Comparison of ENCODE assay signal across 8 cellular contexts in the genomic region with DNA sequence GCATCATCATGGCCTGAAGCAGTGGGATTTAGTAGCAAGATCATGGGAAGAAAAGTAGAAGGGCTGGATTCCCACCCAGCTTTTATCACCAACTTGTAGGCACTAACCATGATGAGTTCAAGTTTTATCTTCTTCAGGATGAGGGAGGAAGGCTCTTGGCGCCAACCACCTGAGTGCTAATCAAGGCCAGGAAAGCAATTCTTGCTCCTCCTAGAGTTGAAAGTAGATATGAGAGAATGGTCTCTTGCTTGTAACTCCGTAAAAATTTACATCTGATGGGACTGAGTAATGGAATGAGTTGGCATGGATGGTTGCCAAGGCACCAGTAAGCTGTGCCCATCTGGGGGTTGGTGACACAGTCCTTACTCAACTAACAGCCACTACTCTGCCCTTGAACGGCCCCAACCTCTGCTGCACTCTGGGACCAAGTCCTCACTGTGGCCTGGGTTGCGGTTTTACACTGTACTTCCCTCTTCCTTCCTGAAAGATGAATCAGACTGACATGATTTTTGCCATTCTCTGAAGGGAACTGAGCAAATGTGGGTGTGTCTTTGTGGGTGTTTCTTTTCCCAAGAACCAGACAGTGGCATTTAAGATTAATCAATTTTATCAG. TPM values are rescaled to one million over a fixed set of nuclear protein-coding genes. Genes with fewer than 3 reads are reported as not detected.
DNase-seq lines count a peak whose midpoint lies in the region; ATAC-seq and TF ChIP-seq lines count a peak whose summit lies in the region.

No MANE protein-coding gene starts in this region.

- H3K4me1 ChIP-seq in thoracic aorta (ENCODE audit: control insufficient read depth in 1 of 2, low read depth in 2 of 2) = no peaks in the 10 kb centered on the region

- DNase-seq in CD1c-positive myeloid dendritic cell (ENCODE audit: extremely low spot score) = peak; percentile 87
- DNase-seq in OCI-M1 (lab: John Stamatoyannopoulos, UW) = peak; percentile 75
- no peak for DNase-seq in activated naive CD8-positive, alpha-beta T cell treated with anti-CD3 and anti-CD28 coated beads, Interleukin-2, amount 10 ng/mL, durations not matched to agents 7 days and 5 days
- DNase-seq in mucosa of gallbladder (ENCODE audit: low spot score) = peak; percentile 12
- DNase-seq in thoracic aorta (ENCODE audit: low spot score) = peak; percentile 7
- DNase-seq in GM13977 (ENCODE audit: low spot score) = no peak

- H3K27ac ChIP-seq in thoracic aorta = no peak overlapping the region

- H3K4me3 Mint-ChIP-seq in activated naive CD8-positive, alpha-beta T cell treated with anti-CD3 and anti-CD28 coated beads, Interleukin-2, amount 10 ng/mL, durations not matched to agents 7 days and 5 days = no peak overlapping the region

- H3K36me3 ChIP-seq in thoracic aorta = no peaks in the 10 kb centered on the region

- no peaks in the 10 kb centered on the region for H3K27me3 ChIP-seq in thoracic aorta (replicated peaks; ENCODE audit: insufficient read depth)

- H3K27me3 Mint-ChIP-seq in activated naive CD8-positive, alpha-beta T cell treated with anti-CD3 and anti-CD28 coated beads, Interleukin-2, amount 10 ng/mL, durations not matched to agents 7 days and 5 days = peaks cover 2% of the 10 kb centered on the region

- H3K9me3 ChIP-seq in thoracic aorta = no peaks in the 10 kb centered on the region

- peaks cover 5% of the 10 kb centered on the region for H3K4me1 Mint-ChIP-seq in activated naive CD8-positive, alpha-beta T cell treated with anti-CD3 and anti-CD28 coated beads, Interleukin-2, amount 10 ng/mL, durations not matched to agents 7 days and 5 days

- no peak overlapping the region for H3K27ac Mint-ChIP-seq in activated naive CD8-positive, alpha-beta T cell treated with anti-CD3 and anti-CD28 coated beads, Interleukin-2, amount 10 ng/mL, durations not matched to agents 7 days and 5 days

- TF ChIP-seq CTCF in thoracic aorta (IDR thresholded peaks at IDR 0.05) = no peak
- TF ChIP-seq CTCF in GM13977 (IDR thresholded peaks at IDR 0.05; ENCODE audit: extremely low read depth, insufficient read depth, missing control alignments) = no peak

- no peak overlapping the region for H3K4me3 ChIP-seq in thoracic aorta

- H3K9me3 Mint-ChIP-seq in activated naive CD8-positive, alpha-beta T cell treated with anti-CD3 and anti-CD28 coated beads, Interleukin-2, amount 10 ng/mL, durations not matched to agents 7 days and 5 days = no peaks in the 10 kb centered on the region

- POLR2A ChIA-PET in activated naive CD8-positive, alpha-beta T cell treated with anti-CD3 and anti-CD28 coated beads, Interleukin-2, amount 10 ng/mL, durations not matched to agents 7 days and 5 days (lab: Charles Lee) = no interaction called here

- peaks cover 3% of the 10 kb centered on the region for H3K36me3 Mint-ChIP-seq in activated naive CD8-positive, alpha-beta T cell treated with anti-CD3 and anti-CD28 coated beads, Interleukin-2, amount 10 ng/mL, durations not matched to agents 7 days and 5 days

- in situ Hi-C loops in GM13977 (cut with MboI; ENCODE audit: low pct_unique_long_range_greater_than_20kb, low sequenced_read_pairs, unreplicated experiment) = no loop called here

- ATAC-seq in activated naive CD8-positive, alpha-beta T cell treated with anti-CD3 and anti-CD28 coated beads, Interleukin-2, amount 10 ng/mL, durations not matched to agents 7 days and 5 days (ENCODE audit: low read depth) = peak; percentile 67
- ATAC-seq in thoracic aorta (ENCODE audit: insufficient number of reproducible peaks, low FRiP score, low read depth) (no peak), GM21723 (IDR thresholded peaks at IDR 0.05; ENCODE audit: unreplicated experiment) (no peak), HG03354 (IDR thresholded peaks at IDR 0.05; ENCODE audit: poor library complexity, severe bottlenecking, unreplicated experiment) (no peak)

RNA-seq across cellular contexts. Expression of gene NDP, which starts 39.4 kb away (rescaled TPM):
- total RNA-seq in activated naive CD8-positive, alpha-beta T cell treated with anti-CD3 and anti-CD28 coated beads, Interleukin-2, amount 10 ng/mL, durations not matched to agents 7 days and 5 days = not detected
- total RNA-seq in mucosa of gallbladder (0.23 TPM), thoracic aorta (under 1 TPM; 0.27 to 0.71 TPM)

Comparison
In these comparisons a context has a peak if more than half of its experiments do, and no peak if none do; other contexts are left out.
1. DNase-seq: peak in CD1c-positive myeloid dendritic cell (single experiment), OCI-M1 (single experiment), mucosa of gallbladder (single experiment) and thoracic aorta (single experiment); none in activated naive CD8-positive, alpha-beta T cell treated with anti-CD3 and anti-CD28 coated beads, Interleukin-2, amount 10 ng/mL, durations not matched to agents 7 days and 5 days (single experiment) and GM13977 (single experiment).